ENCODE assay signal across 20 cellular contexts in the genomic region with DNA sequence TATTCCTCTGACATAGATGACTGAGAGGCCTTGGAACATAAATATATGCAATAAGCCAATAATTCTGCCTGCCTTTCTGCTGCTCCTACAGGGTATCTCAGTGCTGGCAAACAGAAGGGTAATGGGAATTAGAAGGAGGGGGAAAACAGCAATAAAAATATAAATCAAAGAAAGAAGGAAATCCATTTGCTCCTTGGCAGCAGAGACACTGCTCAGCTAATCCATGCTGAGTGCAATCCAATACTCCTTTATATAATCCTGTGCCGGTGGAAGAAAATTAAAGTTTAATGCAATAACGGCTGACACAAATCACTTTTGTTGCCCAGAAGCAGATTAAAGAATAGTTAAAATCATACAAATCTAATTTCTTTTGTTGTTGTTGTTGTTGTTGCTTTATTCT.
"Had no signal": no experiment of that assay in that cellular context is flagged by ENCODE, and none has a peak within 500 bp of the region (broad histone marks: within the 10 kb centered on the region; RNA-seq: fewer than 3 reads in every experiment).

No MANE protein-coding gene starts in this region.

- DNase-seq: activated CD4-positive, alpha-beta T cell treated with anti-CD3 and anti-CD28 coated beads for 1 hour; activated CD4-positive, alpha-beta T cell treated with anti-CD3 and anti-CD28 coated beads, Interleukin-2, amount 50 U/mL, for 1 hour; activated naive CD4-positive, alpha-beta T cell; activated T-cell treated with anti-CD3 and anti-CD28 coated beads, Interleukin-2, amount 50 U/mL, for 24 hours; central memory CD4-positive, alpha-beta T cell; effector memory CD4-positive, alpha-beta T cell; foreskin melanocyte; immature natural killer cell; left ventricle myocardium inferior; naive thymus-derived CD8-positive, alpha-beta T cell; stimulated activated CD4-positive, alpha-beta T cell treated with anti-CD3 and anti-CD28 coated beads, Interleukin-1b, Interleukin-23, amount 100 ng/mL, for 48 hours; stomach had no signal

- H3K27me3 Mint-ChIP-seq: activated naive CD8-positive, alpha-beta T cell; activated T-cell treated with anti-CD3 and anti-CD28 coated beads, Interleukin-2, amount 50 U/mL, for 24 hours had no signal

- H3K36me3 Mint-ChIP-seq: activated naive CD8-positive, alpha-beta T cell; immature natural killer cell; naive thymus-derived CD8-positive, alpha-beta T cell had no signal

- H3K27ac ChIP-seq: adrenal gland, ascending aorta, left ventricle myocardium inferior, neutrophil, pancreas, stomach, suprapubic skin, tibial nerve had no signal

- H3K36me3 ChIP-seq: adrenal gland, ascending aorta, left ventricle myocardium inferior, neutrophil, pancreas, stomach, suprapubic skin, tibial nerve had no signal

- H3K27ac Mint-ChIP-seq: activated naive CD8-positive, alpha-beta T cell; activated T-cell treated with anti-CD3 and anti-CD28 coated beads, Interleukin-2, amount 50 U/mL, for 24 hours; activated T-helper 2 cell treated with anti-CD3 and anti-CD28 coated beads, Interferon-gamma antibody, Interleukin-2, Interleukin-4, amounts not matched to agents 10 μg/mL and 5 μg/mL and 100 μg/mL, durations not matched to agents 14 hours and 24 hours and 36 hours; immature natural killer cell; naive thymus-derived CD8-positive, alpha-beta T cell had no signal

- H3K4me3 Mint-ChIP-seq: activated naive CD8-positive, alpha-beta T cell; activated T-cell treated with anti-CD3 and anti-CD28 coated beads, Interleukin-2, amount 50 U/mL, for 24 hours; immature natural killer cell; naive thymus-derived CD8-positive, alpha-beta T cell had no signal

- H3K9me3 ChIP-seq: adrenal gland, ascending aorta, left ventricle myocardium inferior, neutrophil, pancreas, stomach, tibial nerve had no signal

- H3K4me1 ChIP-seq: adrenal gland, ascending aorta, left ventricle myocardium inferior, pancreas, suprapubic skin, tibial nerve had no signal

- H3K4me3 ChIP-seq: adrenal gland, left ventricle myocardium inferior, pancreas, suprapubic skin, tibial nerve had no signal

- H3K27me3 ChIP-seq: adrenal gland, ascending aorta, neutrophil, pancreas, stomach, suprapubic skin, tibial nerve had no signal

- H3K4me1 Mint-ChIP-seq: immature natural killer cell; naive thymus-derived CD8-positive, alpha-beta T cell had no signal
